ENCODE assay signal across 1 cellular context in genomic region chr2:220334871-220335590, GRCh38.
TF ChIP-seq lines count a peak whose summit lies in the region.

No MANE protein-coding gene starts in this region.

TF ChIP-seq in GM23338, 12 proteins besides CTCF, POLR2A, EP300 and RAD21 (continued from another document):
- no peak for TF ChIP-seq ZNF462 (CRISPR knock-in tag; IDR thresholded peaks at IDR 0.05)
- TF ChIP-seq STAT1 (IDR thresholded peaks at IDR 0.05; ENCODE audit: unreplicated experiment), result no peak
- no peak for TF ChIP-seq EZH2 (IDR thresholded peaks at IDR 0.05; ENCODE audit: low read depth, unreplicated experiment)
- no peak for TF ChIP-seq CREB1 (CRISPR knock-in tag; IDR thresholded peaks at IDR 0.05; ENCODE audit: low read depth)
- TF ChIP-seq NANOG (IDR thresholded peaks at IDR 0.05; ENCODE audit: borderline replicate concordance), result no peak
TF ChIP-seq in GM23338: peak in this region for 0.
